In the genomic region with DNA sequence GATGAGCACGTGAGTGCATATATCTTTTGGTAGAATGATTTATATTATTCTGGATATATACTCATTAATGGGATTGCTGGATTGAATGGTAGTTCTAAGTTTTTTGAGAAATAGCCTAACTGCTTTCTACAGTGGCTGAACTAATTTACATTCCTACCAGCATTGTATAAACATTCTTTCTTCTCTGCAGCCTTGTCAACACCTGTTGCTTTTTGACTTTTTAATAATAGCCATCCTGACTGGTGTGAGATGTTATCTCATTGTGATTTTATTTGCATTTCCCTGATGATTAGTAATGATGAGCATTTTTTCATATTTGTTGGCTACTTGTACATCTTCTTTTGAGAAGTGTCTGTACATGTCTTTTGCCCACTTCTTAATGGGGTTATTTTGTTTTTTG, we compare ENCODE assay signal across 9 cellular contexts.
"Had no signal": no experiment of that assay in that cellular context is flagged by ENCODE, and none has a peak within 500 bp of the region (broad histone marks: within the 10 kb centered on the region; RNA-seq: fewer than 3 reads in every experiment).

No MANE protein-coding gene starts in this region.

- H3K27ac Mint-ChIP-seq: IgD-negative memory B cell had no signal

- H3K4me3 ChIP-seq: K562 had no signal

- H3K27ac ChIP-seq: HL-60, KMS-11 had no signal

- FAIRE-seq: HepG2, HTR-8/SVneo, K562 had no signal

- DNase-seq: IMR-90, KBM-7, KG1 had no signal

- H3K36me3 Mint-ChIP-seq: IgD-negative memory B cell had no signal

- ATAC-seq: HepG2, K562 had no signal

- H3K4me3 Mint-ChIP-seq: IgD-negative memory B cell had no signal

- H3K4me1 Mint-ChIP-seq: IgD-negative memory B cell had no signal
